24 cellular contexts compared by ENCODE assay signal in genomic region chr21:46545363-46545762, GRCh38. TPM values are rescaled to one million over a fixed set of nuclear protein-coding genes. Genes with fewer than 3 reads are reported as not detected.
DNase-seq lines count a peak whose midpoint lies in the region; ATAC-seq and TF ChIP-seq lines count a peak whose summit lies in the region.
"Had no signal": no experiment of that assay in that cellular context is flagged by ENCODE, and none has a peak within 500 bp of the region (broad histone marks: within the 10 kb centered on the region; RNA-seq: fewer than 3 reads in every experiment).

No MANE protein-coding gene starts in this region.

- H3K79me2 ChIP-seq in PC-3 (ENCODE audit: low read length): no peaks in the 10 kb centered on the region

- TF ChIP-seq CTCF in PC-3 (conservative IDR thresholded peaks at IDR 0.05; ENCODE audit: low read depth, low read length) (no peak), fibroblast of villous mesenchyme (IDR thresholded peaks at IDR 0.05; ENCODE audit: insufficient read depth, low read depth, low read length) (no peak)

- H3K27ac Mint-ChIP-seq in activated T-cell treated with anti-CD3 and anti-CD28 coated beads, Interleukin-2, amount 50 U/mL, for 72 hours: peak overlapping the region; percentile 25
- H3K27ac Mint-ChIP-seq in activated CD8-positive, alpha-beta memory T cell treated with anti-CD3 and anti-CD28 coated beads, Interleukin-2, amount 10 ng/mL, durations not matched to agents 7 days and 5 days: no peak overlapping the region
- H3K27ac Mint-ChIP-seq: brain had no signal

- CTCF ChIA-PET in PC-3 (lab: Charles Lee): no interaction called here
- CTCF ChIA-PET in activated CD8-positive, alpha-beta memory T cell treated with anti-CD3 and anti-CD28 coated beads, Interleukin-2, amount 10 ng/mL, durations not matched to agents 7 days and 5 days (lab: Charles Lee): no interaction called here

- no peak for DNase-seq in activated T-cell treated with anti-CD3 and anti-CD28 coated beads, Interleukin-2, amount 50 U/mL, for 72 hours
- DNase-seq in activated T-cell treated with anti-CD3 and anti-CD28 coated beads, Interleukin-2, amount 50 U/mL, for 4 hours: no peak
- DNase-seq in PC-3: peak; percentile 6
- peak; percentile 60 for DNase-seq in fibroblast of villous mesenchyme (ENCODE audit: low read depth)
- DNase-seq in ureter (ENCODE audit: low spot score): peak; percentile 63
- DNase-seq in NCI-H1436 (lab: John Stamatoyannopoulos, UW): no peak
- DNase-seq in activated CD8-positive, alpha-beta memory T cell treated with anti-CD3 and anti-CD28 coated beads, Interleukin-2, amount 10 ng/mL, durations not matched to agents 7 days and 5 days: no peak
- DNase-seq: ACHN; activated CD4-positive, alpha-beta T cell treated with anti-CD3 and anti-CD28 coated beads, Interleukin-2, amount 50 U/mL, for 48 hours; cortex of kidney; DMS79; NCI-H187; NCI-H345; Peyer's patch; small intestine; stimulated activated CD4-positive, alpha-beta T cell treated with anti-CD3 and anti-CD28 coated beads, Interleukin-2, amount 100 ng/mL, for 48 hours; uterus had no signal

- H3K4me3 Mint-ChIP-seq in activated T-cell treated with anti-CD3 and anti-CD28 coated beads, Interleukin-2, amount 50 U/mL, for 72 hours: no peak overlapping the region
- no peak overlapping the region for H3K4me3 Mint-ChIP-seq in activated T-cell treated with anti-CD3 and anti-CD28 coated beads, Interleukin-2, amount 50 U/mL, for 4 hours
- H3K4me3 Mint-ChIP-seq in activated CD8-positive, alpha-beta memory T cell treated with anti-CD3 and anti-CD28 coated beads, Interleukin-2, amount 10 ng/mL, durations not matched to agents 7 days and 5 days: no peak overlapping the region
- H3K4me3 Mint-ChIP-seq: brain, CD14-positive monocyte had no signal

- no peak for ATAC-seq in activated T-cell treated with anti-CD3 and anti-CD28 coated beads, Interleukin-2, amount 50 U/mL, for 72 hours (replicated peaks in 1 of 2)
- no peak for ATAC-seq in activated T-cell treated with anti-CD3 and anti-CD28 coated beads, Interleukin-2, amount 50 U/mL, for 4 hours
- ATAC-seq in PC-3 (peak; percentile 46; the same call in 1 of the 2 replicates), GM18861 (IDR thresholded peaks at IDR 0.05; ENCODE audit: unreplicated experiment) (no peak)
- ATAC-seq in activated CD8-positive, alpha-beta memory T cell treated with anti-CD3 and anti-CD28 coated beads, Interleukin-2, amount 10 ng/mL, durations not matched to agents 7 days and 5 days: no peak
- ATAC-seq: gastroesophageal sphincter, K562, psoas muscle had no signal

- peaks cover 19% of the 10 kb centered on the region; the same call in 1 of the 2 replicates for H3K36me3 ChIP-seq in PC-3 (ENCODE audit: low read depth, low read length)
- H3K36me3 ChIP-seq: uterus had no signal

- H3K9me3 Mint-ChIP-seq in activated T-cell treated with anti-CD3 and anti-CD28 coated beads, Interleukin-2, amount 50 U/mL, for 72 hours: peaks cover 2% of the 10 kb centered on the region in 2 donors
- H3K9me3 Mint-ChIP-seq in activated T-cell treated with anti-CD3 and anti-CD28 coated beads, Interleukin-2, amount 50 U/mL, for 4 hours: peaks cover 9% of the 10 kb centered on the region
- H3K9me3 Mint-ChIP-seq in activated CD8-positive, alpha-beta memory T cell treated with anti-CD3 and anti-CD28 coated beads, Interleukin-2, amount 10 ng/mL, durations not matched to agents 7 days and 5 days (ENCODE audit: low read depth): no peaks in the 10 kb centered on the region

- no peaks in the 10 kb centered on the region for H3F3A ChIP-seq in PC-3 (ENCODE audit: low read length, unreplicated experiment)

- intact Hi-C loops in PC-3 (cut with micrococcal nuclease): no loop called here

- H3K4me3 ChIP-seq in PC-3 (ENCODE audit: low read length) (no peak overlapping the region), fibroblast of villous mesenchyme (ENCODE audit: low read depth, low read length) (no peak overlapping the region)
- H3K4me3 ChIP-seq: gastroesophageal sphincter, K562, Peyer's patch, psoas muscle, SK-N-MC, uterus had no signal

- H4K20me1 ChIP-seq in PC-3 (ENCODE audit: low read length): no peaks in the 10 kb centered on the region

- POLR2A ChIA-PET in PC-3 (lab: Charles Lee; ENCODE audit: unreplicated experiment): no interaction called here

- H3K27me3 Mint-ChIP-seq in activated T-cell treated with anti-CD3 and anti-CD28 coated beads, Interleukin-2, amount 50 U/mL, for 72 hours (ENCODE audit: low read depth): no peaks in the 10 kb centered on the region
- no peaks in the 10 kb centered on the region for H3K27me3 Mint-ChIP-seq in activated T-cell treated with anti-CD3 and anti-CD28 coated beads, Interleukin-2, amount 50 U/mL, for 4 hours (ENCODE audit: low read depth)
- H3K27me3 Mint-ChIP-seq in activated CD8-positive, alpha-beta memory T cell treated with anti-CD3 and anti-CD28 coated beads, Interleukin-2, amount 10 ng/mL, durations not matched to agents 7 days and 5 days: no peaks in the 10 kb centered on the region
- H3K27me3 Mint-ChIP-seq: brain had no signal

- H3K9me3 ChIP-seq in PC-3 (ENCODE audit: low read length): no peaks in the 10 kb centered on the region
- H3K9me3 ChIP-seq: gastroesophageal sphincter, Peyer's patch, psoas muscle, uterus had no signal

- peaks cover 11 to 15% of the 10 kb centered on the region in 2 donors for H3K36me3 Mint-ChIP-seq in activated T-cell treated with anti-CD3 and anti-CD28 coated beads, Interleukin-2, amount 50 U/mL, for 72 hours (ENCODE audit: insufficient read depth in 2 of 2)
- H3K36me3 Mint-ChIP-seq in activated T-cell treated with anti-CD3 and anti-CD28 coated beads, Interleukin-2, amount 50 U/mL, for 4 hours (ENCODE audit: insufficient read depth): peaks cover 56% of the 10 kb centered on the region
- peaks cover 22% of the 10 kb centered on the region for H3K36me3 Mint-ChIP-seq in activated CD8-positive, alpha-beta memory T cell treated with anti-CD3 and anti-CD28 coated beads, Interleukin-2, amount 10 ng/mL, durations not matched to agents 7 days and 5 days

- BruUV-seq in PC-3 (replicated peaks; lab: Mats Ljungman, UMichigan): no TSS peak

- no peak overlapping the region for H2AFZ ChIP-seq in PC-3 (ENCODE audit: low read length)

- peaks cover 48% of the 10 kb centered on the region for H3K4me1 Mint-ChIP-seq in activated T-cell treated with anti-CD3 and anti-CD28 coated beads, Interleukin-2, amount 50 U/mL, for 72 hours (ENCODE audit: low read depth)
- peaks cover 63% of the 10 kb centered on the region for H3K4me1 Mint-ChIP-seq in activated T-cell treated with anti-CD3 and anti-CD28 coated beads, Interleukin-2, amount 50 U/mL, for 4 hours (ENCODE audit: low read depth)
- peaks cover 10% of the 10 kb centered on the region for H3K4me1 Mint-ChIP-seq in activated CD8-positive, alpha-beta memory T cell treated with anti-CD3 and anti-CD28 coated beads, Interleukin-2, amount 10 ng/mL, durations not matched to agents 7 days and 5 days
- H3K4me1 Mint-ChIP-seq: brain had no signal

- no peaks in the 10 kb centered on the region for H3K9me2 ChIP-seq in PC-3 (replicated peaks; ENCODE audit: low read length)

- no peaks in the 10 kb centered on the region for H3K27me3 ChIP-seq in PC-3 (ENCODE audit: low read length)
- H3K27me3 ChIP-seq: gastroesophageal sphincter, Peyer's patch, uterus had no signal

- H3K9ac ChIP-seq in PC-3 (ENCODE audit: low read length): no peak overlapping the region

- no peak overlapping the region for H3K4me2 ChIP-seq in PC-3 (ENCODE audit: low read length)

- no peaks in the 10 kb centered on the region for H3K4me1 ChIP-seq in PC-3 (ENCODE audit: insufficient read depth, low read length)
- H3K4me1 ChIP-seq: gastroesophageal sphincter, Peyer's patch, psoas muscle, uterus had no signal

- no peak overlapping the region for H3K27ac ChIP-seq in PC-3 (ENCODE audit: low read length)
- H3K27ac ChIP-seq: gastroesophageal sphincter, Peyer's patch, psoas muscle, SK-N-MC, uterus had no signal

RNA-seq across cellular contexts. Expression of gene S100B, which starts 59.5 kb away (rescaled TPM):
- total RNA-seq in activated T-cell treated with anti-CD3 and anti-CD28 coated beads, Interleukin-2, amount 50 U/mL, for 72 hours: under 1 TPM in 1 of 2 donors, not detected in 1; 0.72 TPM
- under 1 TPM in 2 of 3 donors, not detected in 1; 0.53 to 0.55 TPM for total RNA-seq in activated T-cell treated with anti-CD3 and anti-CD28 coated beads, Interleukin-2, amount 50 U/mL, for 4 hours
- total RNA-seq in PC-3 (2014; rRNA removed) (not detected in 2 replicates), fibroblast of villous mesenchyme (not detected in 2 replicates), ureter (3.0 TPM)
- 1 to 10 TPM in 1 of 2 experiments, under 1 TPM in 1; 0.77 to 1.5 TPM for total RNA-seq in activated CD8-positive, alpha-beta memory T cell treated with anti-CD3 and anti-CD28 coated beads, Interleukin-2, amount 10 ng/mL, durations not matched to agents 7 days and 5 days
- total RNA-seq: K562 had no signal

Comparison
In these comparisons a context has a peak if more than half of its experiments do, and no peak if none do; other contexts are left out.
1. DNase-seq: peak in PC-3 (single experiment), fibroblast of villous mesenchyme (single experiment) and ureter (single experiment); none in activated T-cell treated with anti-CD3 and anti-CD28 coated beads, Interleukin-2, amount 50 U/mL, for 72 hours (0 of 2), activated T-cell treated with anti-CD3 and anti-CD28 coated beads, Interleukin-2, amount 50 U/mL, for 4 hours (single experiment), NCI-H1436 (single experiment) and activated CD8-positive, alpha-beta memory T cell treated with anti-CD3 and anti-CD28 coated beads, Interleukin-2, amount 10 ng/mL, durations not matched to agents 7 days and 5 days (single experiment).